ENCODE assay signal across 17 cellular contexts in genomic region chr19:10884273-10884672, GRCh38. TPM values are rescaled to one million over a fixed set of nuclear protein-coding genes. Genes with fewer than 3 reads are reported as not detected.
DNase-seq lines count a peak whose midpoint lies in the region; ATAC-seq, FAIRE-seq and TF ChIP-seq lines count a peak whose summit lies in the region.
"Had no signal": no experiment of that assay in that cellular context is flagged by ENCODE, and none has a peak within 500 bp of the region (broad histone marks: within the 10 kb centered on the region; RNA-seq: fewer than 3 reads in every experiment).

No MANE protein-coding gene starts in this region.

- H3K27ac ChIP-seq in PC-3 (ENCODE audit: low read length) = no peak overlapping the region
- H3K27ac ChIP-seq in H1 (ENCODE audit: low read depth, low read length) = no peak overlapping the region
- H3K27ac ChIP-seq: SJSA1, spleen, upper lobe of left lung had no signal

- no peaks in the 10 kb centered on the region for H3K23me2 ChIP-seq in H1 (ENCODE audit: low read depth, low read length)

- H3K36me3 ChIP-seq in BJ (ENCODE audit: control insufficient read depth, insufficient read depth, low read length) (no peaks in the 10 kb centered on the region; the same call in 1 of the 2 replicates), PC-3 (ENCODE audit: low read depth, low read length) (no peaks in the 10 kb centered on the region), H1 (ENCODE audit: control insufficient read depth in 2 of 4, insufficient read depth in 4 of 4, low read length in 3 of 4) (no peaks in the 10 kb centered on the region)
- H3K36me3 ChIP-seq: SJSA1, upper lobe of left lung had no signal

- no peak overlapping the region for H2BK12ac ChIP-seq in H1 (ENCODE audit: low read depth, low read length)

- H3K4ac ChIP-seq in H1 (replicated peaks; ENCODE audit: insufficient read length, low read depth, low read length) = no peak overlapping the region

- no peaks in the 10 kb centered on the region for H3K9me3 Mint-ChIP-seq in osteocyte (ENCODE audit: unreplicated experiment)
- H3K9me3 Mint-ChIP-seq in activated T-cell treated with anti-CD3 and anti-CD28 coated beads, Interleukin-2, amount 50 U/mL, for 4 hours = no peaks in the 10 kb centered on the region
- H3K9me3 Mint-ChIP-seq: naive thymus-derived CD4-positive, alpha-beta T cell had no signal

- no peaks in the 10 kb centered on the region for H3K27me3 Mint-ChIP-seq in osteocyte (ENCODE audit: unreplicated experiment)
- H3K27me3 Mint-ChIP-seq in activated T-cell treated with anti-CD3 and anti-CD28 coated beads, Interleukin-2, amount 50 U/mL, for 4 hours (ENCODE audit: low read depth) = no peaks in the 10 kb centered on the region
- H3K27me3 Mint-ChIP-seq: naive thymus-derived CD4-positive, alpha-beta T cell had no signal

- H3K79me1 ChIP-seq in H1 (ENCODE audit: low read depth, low read length) = peaks cover 36% of the 10 kb centered on the region

- no peak overlapping the region for H3K4me3 ChIP-seq in BJ (ENCODE audit: low read depth, low read length)
- H3K4me3 ChIP-seq in PC-3 (ENCODE audit: low read length) = no peak overlapping the region
- no peak overlapping the region for H3K4me3 ChIP-seq in H1 (ENCODE audit: extremely low read depth in 1 of 4, insufficient read depth in 2 of 4, low read depth in 3 of 4, low read length in 4 of 4)
- H3K4me3 ChIP-seq: SJSA1, spleen, upper lobe of left lung had no signal

- WGBS in H1 (ENCODE audit: extremely low coverage in 1 of 2, insufficient coverage in 1 of 2, insufficient read length in 1 of 2, insufficient replicate concordance in 2 of 2, low coverage in 1 of 2, low lambda C conversion rate in 2 of 2, missing lambda C conversion rate in 1 of 2), 2 experiments = 94% methylated on average over 2 of the region's 2 CpGs; no CpG with 5 or more reads in 1 of the 2 experiments

- H3K9me3 ChIP-seq in PC-3 (ENCODE audit: low read length) (no peaks in the 10 kb centered on the region), H1 (ENCODE audit: insufficient read depth in 2 of 2, low read depth in 1 of 2, low read length in 1 of 2) (no peaks in the 10 kb centered on the region)
- H3K9me3 ChIP-seq: SJSA1, spleen, upper lobe of left lung had no signal

- H3K18ac ChIP-seq in H1 (ENCODE audit: extremely low read depth, low read length) = peak overlapping the region; percentile 32; the same call in 1 of the 2 replicates

- H2AK5ac ChIP-seq in H1 (ENCODE audit: low read depth, low read length) = no peak overlapping the region

- no peak overlapping the region for H4K91ac ChIP-seq in H1 (replicated peaks; ENCODE audit: insufficient read length, low read length)

- DNase-seq in BJ (ENCODE audit: low read depth) (peak; percentile 37), PC-3 (peak; percentile 65), H1 (ENCODE audit: low read depth in 1 of 2, low spot score in 2 of 2) (no peak), osteocyte (ENCODE audit: extremely low spot score, unreplicated experiment) (no peak), NCI-H1694 treated with DMSO at 0.1 percent for 48 hours (lab: John Stamatoyannopoulos, UW) (no peak), NCI-H1048 (lab: John Stamatoyannopoulos, UW) (no peak), GM19240 (ENCODE audit: insufficient read length, low spot score) (no peak)
- no peak for DNase-seq in activated T-cell treated with anti-CD3 and anti-CD28 coated beads, Interleukin-2, amount 50 U/mL, for 4 hours
- DNase-seq: foreskin melanocyte; left cardiac atrium; naive thymus-derived CD4-positive, alpha-beta T cell; NCI-H1105 treated with DMSO at 0.1 percent for 48 hours; NCI-H526; spleen; upper lobe of left lung had no signal

- H3K14ac ChIP-seq in H1 (ENCODE audit: insufficient read length) = no peak overlapping the region

- H3K56ac ChIP-seq in H1 (replicated peaks; ENCODE audit: insufficient read length, low read depth, low read length) = no peak overlapping the region

- H2BK20ac ChIP-seq in H1 (ENCODE audit: low read length) = no peak overlapping the region

- CTCF ChIA-PET in BJ (lab: Yijun Ruan, JAX) = interaction anchor here (0.5 to 1.5 kb wide), 3 partner anchors 10 to 14 kb away, joined by 4 to 6 read pairs (median 4); partner anchors contain the start of gene CARM1
- CTCF ChIA-PET in PC-3 (lab: Charles Lee) = interaction anchor here (0.7 kb wide), 1 partner anchor 13 kb away, joined by 4 read pairs; no protein-coding TSS in a partner anchor
- CTCF ChIA-PET in H1 (lab: Charles Lee; ENCODE audit: partially characterized antibody) = interaction anchor here (1.2 to 11.7 kb wide), 3 partner anchors 10 to 336 kb away, joined by 3 to 103 read pairs (median 29); partner anchors contain the start of gene CARM1

- H3K4me1 ChIP-seq in PC-3 (ENCODE audit: insufficient read depth, low read length) = peaks cover 7% of the 10 kb centered on the region; the same call in 1 of the 2 replicates
- peaks cover 26 to 63% (median 53%) of the 10 kb centered on the region in 4 experiments for H3K4me1 ChIP-seq in H1 (replicated peaks in 1 of 4; ENCODE audit: control insufficient read depth in 3 of 4, insufficient read depth in 4 of 4, low read length in 3 of 4)

- peak overlapping the region; percentile 7; the same call in 1 of the 2 replicates for H4K8ac ChIP-seq in H1 (ENCODE audit: extremely low read depth, insufficient read depth, low read length)

- H2BK5ac ChIP-seq in H1 (ENCODE audit: low read depth, low read length) = no peak overlapping the region

- no peak overlapping the region for H3K23ac ChIP-seq in H1 (ENCODE audit: insufficient read length)

- H3K27me3 ChIP-seq in BJ (ENCODE audit: control insufficient read depth, insufficient read depth, low read length) = no peaks in the 10 kb centered on the region
- H3K27me3 ChIP-seq in PC-3 (ENCODE audit: low read length) = no peaks in the 10 kb centered on the region
- H3K27me3 ChIP-seq in H1 (replicated peaks in 1 of 4; ENCODE audit: control insufficient read depth in 3 of 4, extremely low read depth in 1 of 4, insufficient read depth in 3 of 4, low read length in 3 of 4) = no peaks in the 10 kb centered on the region
- H3K27me3 ChIP-seq: SJSA1, spleen, upper lobe of left lung had no signal

- no peak overlapping the region for H2AFZ ChIP-seq in PC-3 (ENCODE audit: low read length)
- H2AFZ ChIP-seq in H1 (ENCODE audit: low read length) = no peak overlapping the region

- no peaks in the 10 kb centered on the region for H4K20me1 ChIP-seq in PC-3 (ENCODE audit: low read length)
- peaks cover 0 to 9% of the 10 kb centered on the region in 2 experiments for H4K20me1 ChIP-seq in H1 (replicated peaks in 1 of 2; ENCODE audit: control insufficient read depth in 1 of 2, insufficient read depth in 2 of 2, low read length in 2 of 2)

- peaks cover 48% of the 10 kb centered on the region for H3K4me1 Mint-ChIP-seq in osteocyte (ENCODE audit: unreplicated experiment)
- peaks cover 4% of the 10 kb centered on the region for H3K4me1 Mint-ChIP-seq in activated T-cell treated with anti-CD3 and anti-CD28 coated beads, Interleukin-2, amount 50 U/mL, for 4 hours (ENCODE audit: low read depth)

- intact Hi-C loops in PC-3 (cut with micrococcal nuclease) = no loop called here

- H3K4me2 ChIP-seq in PC-3 (ENCODE audit: low read length) (no peak overlapping the region), H1 (ENCODE audit: insufficient read depth in 1 of 2, low read depth in 2 of 2, low read length in 2 of 2) (no peak overlapping the region)

- peak overlapping the region; percentile 62 for H3K27ac Mint-ChIP-seq in osteocyte (ENCODE audit: unreplicated experiment)

- no peak overlapping the region for H2BK15ac ChIP-seq in H1 (ENCODE audit: low read length)

- H3K9me2 ChIP-seq in PC-3 (replicated peaks; ENCODE audit: low read length) = no peaks in the 10 kb centered on the region

- no peak for FAIRE-seq in H1 (lab: Jason Lieb, UNC)
- FAIRE-seq: G401.6 had no signal

- H3K79me2 ChIP-seq in PC-3 (ENCODE audit: low read length) = peaks cover 91% of the 10 kb centered on the region
- H3K79me2 ChIP-seq in H1 (ENCODE audit: control insufficient read depth in 1 of 2, insufficient read depth in 2 of 2, low read length in 2 of 2) = peaks cover 4 to 86% of the 10 kb centered on the region in 2 experiments; a peak in 2 of 4 replicates

- peaks cover under 1% of the 10 kb centered on the region for H3K36me3 Mint-ChIP-seq in osteocyte (ENCODE audit: unreplicated experiment)
- H3K36me3 Mint-ChIP-seq in activated T-cell treated with anti-CD3 and anti-CD28 coated beads, Interleukin-2, amount 50 U/mL, for 4 hours (ENCODE audit: insufficient read depth) = no peaks in the 10 kb centered on the region

- ATAC-seq in PC-3 = peak; percentile 78
- no peak for ATAC-seq in activated T-cell treated with anti-CD3 and anti-CD28 coated beads, Interleukin-2, amount 50 U/mL, for 4 hours
- ATAC-seq: naive thymus-derived CD4-positive, alpha-beta T cell had no signal

- H3F3A ChIP-seq in PC-3 (ENCODE audit: low read length, unreplicated experiment) = no peaks in the 10 kb centered on the region

- no peak overlapping the region for H4K5ac ChIP-seq in H1 (ENCODE audit: insufficient read length, low read depth, low read length)

- TF ChIP-seq CTCF in BJ (IDR thresholded peaks at IDR 0.05; ENCODE audit: insufficient read depth, low read depth, low read length) (no peak), PC-3 (conservative IDR thresholded peaks at IDR 0.05; ENCODE audit: low read depth, low read length) (no peak), H1 (IDR thresholded peaks at IDR 0.05; ENCODE audit: control extremely low read depth in 1 of 3, insufficient read depth in 1 of 3, low read depth in 1 of 3, low read length in 3 of 3) (no peak), osteocyte (IDR thresholded peaks at IDR 0.05) (no peak)

- no peak overlapping the region for H2BK120ac ChIP-seq in H1 (replicated peaks; ENCODE audit: low read depth, low read length)

- no TSS peak for BruUV-seq in PC-3 (replicated peaks; lab: Mats Ljungman, UMichigan)

- TF ChIP-seq RAD21 in H1 (IDR thresholded peaks at IDR 0.05 in 1 of 2, conservative IDR thresholded peaks at IDR 0.05 in 1 of 2; ENCODE audit: low read depth in 2 of 2, low read length in 2 of 2) = no peak

- POLR2A ChIA-PET in BJ (lab: Charles Lee) (no interaction called here), PC-3 (lab: Charles Lee; ENCODE audit: unreplicated experiment) (interaction anchor here (0.6 kb wide), 1 partner anchor 320 kb away, joined by 3 read pairs; no protein-coding TSS in a partner anchor), H1 (lab: Charles Lee; ENCODE audit: partially characterized antibody) (interaction anchor here (1.1 to 2.4 kb wide), 2 partner anchors 12 to 53 kb away, joined by 3 to 9 read pairs; no protein-coding TSS in a partner anchor)

- no peak for TF ChIP-seq POLR2A in H1 (IDR thresholded peaks at IDR 0.05; ENCODE audit: control extremely low read depth in 1 of 2, low read depth in 2 of 2, low read length in 2 of 2)

- H3K4me3 Mint-ChIP-seq in osteocyte (ENCODE audit: unreplicated experiment) = no peak overlapping the region
- H3K4me3 Mint-ChIP-seq in activated T-cell treated with anti-CD3 and anti-CD28 coated beads, Interleukin-2, amount 50 U/mL, for 4 hours = no peak overlapping the region
- H3K4me3 Mint-ChIP-seq: naive thymus-derived CD4-positive, alpha-beta T cell had no signal

- no peak overlapping the region for H3K9ac ChIP-seq in PC-3 (ENCODE audit: low read length)
- H3K9ac ChIP-seq in H1 (replicated peaks in 1 of 4; ENCODE audit: extremely low read depth in 1 of 4, low read depth in 3 of 4, low read length in 3 of 4) = no peak overlapping the region

- TF ChIP-seq EP300 in H1 (IDR thresholded peaks at IDR 0.05; ENCODE audit: borderline replicate concordance in 1 of 2, low read depth in 2 of 2, low read length in 2 of 2) = no peak

RNA-seq across cellular contexts. Expression of gene CARM1, which starts 12.9 kb away (rescaled TPM):
- polyA plus RNA-seq in BJ (2011; rRNA removed) (17.9 and 33.7 TPM in 2 replicates), H1 (2011; rRNA removed) (164 and 270 TPM in 2 replicates)
- polyA minus RNA-seq in BJ (2011; rRNA and poly(A)+ RNA removed) = 26.6 and 27.8 TPM in 2 replicates
- total RNA-seq in PC-3 (2014; rRNA removed) (56.2 and 57.1 TPM in 2 replicates), osteocyte (66.7 and 70.8 TPM in 2 replicates)
- total RNA-seq in H1 (2021; fragmentation: NEBNext Ultra II Directional; extraction: Animal tissue kit (Norgen Biotek cat#: 25700)) = 134 and 136 TPM in 2 replicates
- 106 TPM for polyA plus RNA-seq in H1 (2011; cell fraction: cytosol; rRNA removed)
- 178 TPM for polyA plus RNA-seq in H1 (2011; cell fraction: nucleus; rRNA removed)
- 75.6 to 138 TPM (median 129 TPM) in 4 replicates for polyA plus RNA-seq in H1 (2012, experiment 1 of 2)
- 122 TPM for polyA plus RNA-seq in H1 (2012, experiment 2 of 2)
- 125 TPM for polyA plus RNA-seq in H1 (2013, experiment 1 of 2)
- 126 TPM for polyA plus RNA-seq in H1 (2013, experiment 2 of 2)
- polyA minus RNA-seq in H1 (2011; rRNA and poly(A)+ RNA removed) = 71.3 and 96.2 TPM in 2 replicates
- polyA minus RNA-seq in H1 (2011; cell fraction: cytosol; rRNA and poly(A)+ RNA removed) = 60.0 TPM
- 48.8 TPM for polyA minus RNA-seq in H1 (2011; cell fraction: nucleus; rRNA and poly(A)+ RNA removed)
- total RNA-seq in activated T-cell treated with anti-CD3 and anti-CD28 coated beads, Interleukin-2, amount 50 U/mL, for 4 hours = 10 to 100 TPM; 74.2 to 86.7 (median 75.5) TPM

RNA-seq across cellular contexts. Expression of gene C19orf38, which starts 36.1 kb away (rescaled TPM):
- polyA plus RNA-seq in BJ (2011; rRNA removed) = 0.20 and 0.26 TPM in 2 replicates
- 0.26 and 0.33 TPM in 2 replicates for polyA minus RNA-seq in BJ (2011; rRNA and poly(A)+ RNA removed)
- total RNA-seq in PC-3 (2014; rRNA removed) = 0.07 and 0.63 TPM in 2 replicates
- 0.27 TPM in 1 of 2 replicates, not detected in the other for total RNA-seq in H1 (2021; fragmentation: NEBNext Ultra II Directional; extraction: Animal tissue kit (Norgen Biotek cat#: 25700))
- 0.53 and 0.77 TPM in 2 replicates for polyA plus RNA-seq in H1 (2011; rRNA removed)
- polyA plus RNA-seq in H1 (2011; cell fraction: cytosol; rRNA removed) = 0.50 TPM
- polyA plus RNA-seq in H1 (2011; cell fraction: nucleus; rRNA removed) = 0.68 TPM
- 0.32 to 0.66 TPM (median 0.39 TPM) in 3 of 4 replicates, not detected in the other for polyA plus RNA-seq in H1 (2012, experiment 1 of 2)
- 0.39 TPM for polyA plus RNA-seq in H1 (2012, experiment 2 of 2)
- polyA plus RNA-seq in H1 (2013, experiment 1 of 2) = 0.20 TPM
- 0.31 TPM for polyA plus RNA-seq in H1 (2013, experiment 2 of 2)
- 0.20 and 0.28 TPM in 2 replicates for polyA minus RNA-seq in H1 (2011; rRNA and poly(A)+ RNA removed)
- not detected for polyA minus RNA-seq in H1 (2011; cell fraction: cytosol; rRNA and poly(A)+ RNA removed)
- 1.1 TPM for polyA minus RNA-seq in H1 (2011; cell fraction: nucleus; rRNA and poly(A)+ RNA removed)
- total RNA-seq in osteocyte = 0.27 TPM in 1 of 2 replicates, not detected in the other
- total RNA-seq in activated T-cell treated with anti-CD3 and anti-CD28 coated beads, Interleukin-2, amount 50 U/mL, for 4 hours = under 1 TPM in 2 of 3 donors, not detected in 1; 0.55 to 0.99 TPM
- total RNA-seq: SJSA1 had no signal

RNA-seq across cellular contexts. Expression of gene YIPF2, which starts 44.2 kb away (rescaled TPM):
- polyA plus RNA-seq in BJ (2011; rRNA removed) (79.3 and 138 TPM in 2 replicates), H1 (2011; rRNA removed) (112 and 151 TPM in 2 replicates)
- 73.8 and 112 TPM in 2 replicates for polyA minus RNA-seq in BJ (2011; rRNA and poly(A)+ RNA removed)
- total RNA-seq in PC-3 (2014; rRNA removed) (126 and 131 TPM in 2 replicates), osteocyte (68.4 and 79.5 TPM in 2 replicates)
- total RNA-seq in H1 (2021; fragmentation: NEBNext Ultra II Directional; extraction: Animal tissue kit (Norgen Biotek cat#: 25700)) = 47.5 and 48.3 TPM in 2 replicates
- polyA plus RNA-seq in H1 (2011; cell fraction: cytosol; rRNA removed) = 91.7 TPM
- polyA plus RNA-seq in H1 (2011; cell fraction: nucleus; rRNA removed) = 125 TPM
- polyA plus RNA-seq in H1 (2012, experiment 1 of 2) = 24.9 to 55.5 TPM (median 50.4 TPM) in 4 replicates
- 58.3 TPM for polyA plus RNA-seq in H1 (2012, experiment 2 of 2)
- polyA plus RNA-seq in H1 (2013, experiment 1 of 2) = 47.5 TPM
- polyA plus RNA-seq in H1 (2013, experiment 2 of 2) = 47.1 TPM
- 31.4 and 45.4 TPM in 2 replicates for polyA minus RNA-seq in H1 (2011; rRNA and poly(A)+ RNA removed)
- polyA minus RNA-seq in H1 (2011; cell fraction: cytosol; rRNA and poly(A)+ RNA removed) = 41.3 TPM
- polyA minus RNA-seq in H1 (2011; cell fraction: nucleus; rRNA and poly(A)+ RNA removed) = 49.0 TPM
- 10 to 100 TPM; 37.4 to 50.9 (median 47.5) TPM for total RNA-seq in activated T-cell treated with anti-CD3 and anti-CD28 coated beads, Interleukin-2, amount 50 U/mL, for 4 hours

RNA-seq across cellular contexts. Expression of gene TIMM29, which starts 44.3 kb away (rescaled TPM):
- polyA plus RNA-seq in BJ (2011; rRNA removed) (6.7 and 9.1 TPM in 2 replicates), H1 (2011; rRNA removed) (15.9 and 24.2 TPM in 2 replicates)
- polyA minus RNA-seq in BJ (2011; rRNA and poly(A)+ RNA removed) = 4.6 and 5.5 TPM in 2 replicates
- total RNA-seq in PC-3 (2014; rRNA removed) (60.7 and 90.1 TPM in 2 replicates), osteocyte (25.7 and 25.8 TPM in 2 replicates)
- total RNA-seq in H1 (2021; fragmentation: NEBNext Ultra II Directional; extraction: Animal tissue kit (Norgen Biotek cat#: 25700)) = 22.5 and 24.0 TPM in 2 replicates
- 19.9 TPM for polyA plus RNA-seq in H1 (2011; cell fraction: cytosol; rRNA removed)
- 14.8 TPM for polyA plus RNA-seq in H1 (2011; cell fraction: nucleus; rRNA removed)
- polyA plus RNA-seq in H1 (2012, experiment 1 of 2) = 19.3 to 25.7 TPM (median 21.5 TPM) in 4 replicates
- 30.8 TPM for polyA plus RNA-seq in H1 (2012, experiment 2 of 2)
- 24.8 TPM for polyA plus RNA-seq in H1 (2013, experiment 1 of 2)
- polyA plus RNA-seq in H1 (2013, experiment 2 of 2) = 22.2 TPM
- 5.7 and 8.0 TPM in 2 replicates for polyA minus RNA-seq in H1 (2011; rRNA and poly(A)+ RNA removed)
- polyA minus RNA-seq in H1 (2011; cell fraction: cytosol; rRNA and poly(A)+ RNA removed) = 12.0 TPM
- 16.6 TPM for polyA minus RNA-seq in H1 (2011; cell fraction: nucleus; rRNA and poly(A)+ RNA removed)
- 10 to 100 TPM; 23.2 to 29.5 (median 24.4) TPM for total RNA-seq in activated T-cell treated with anti-CD3 and anti-CD28 coated beads, Interleukin-2, amount 50 U/mL, for 4 hours

RNA-seq across cellular contexts. Expression of gene TMED1, which starts 48.3 kb away (rescaled TPM):
- 50.2 and 85.3 TPM in 2 replicates for polyA plus RNA-seq in BJ (2011; rRNA removed)
- polyA minus RNA-seq in BJ (2011; rRNA and poly(A)+ RNA removed) = 11.9 and 14.3 TPM in 2 replicates
- total RNA-seq in PC-3 (2014; rRNA removed) = 81.2 and 94.6 TPM in 2 replicates
- 26.2 and 26.9 TPM in 2 replicates for total RNA-seq in H1 (2021; fragmentation: NEBNext Ultra II Directional; extraction: Animal tissue kit (Norgen Biotek cat#: 25700))
- 31.9 and 41.7 TPM in 2 replicates for polyA plus RNA-seq in H1 (2011; rRNA removed)
- 44.8 TPM for polyA plus RNA-seq in H1 (2011; cell fraction: cytosol; rRNA removed)
- 29.2 TPM for polyA plus RNA-seq in H1 (2011; cell fraction: nucleus; rRNA removed)
- 19.0 to 35.1 TPM (median 31.2 TPM) in 4 replicates for polyA plus RNA-seq in H1 (2012, experiment 1 of 2)
- 31.9 TPM for polyA plus RNA-seq in H1 (2012, experiment 2 of 2)
- 25.1 TPM for polyA plus RNA-seq in H1 (2013, experiment 1 of 2)
- 31.6 TPM for polyA plus RNA-seq in H1 (2013, experiment 2 of 2)
- polyA minus RNA-seq in H1 (2011; rRNA and poly(A)+ RNA removed) = 13.8 and 22.8 TPM in 2 replicates
- 16.4 TPM for polyA minus RNA-seq in H1 (2011; cell fraction: cytosol; rRNA and poly(A)+ RNA removed)
- 8.5 TPM for polyA minus RNA-seq in H1 (2011; cell fraction: nucleus; rRNA and poly(A)+ RNA removed)
- total RNA-seq in osteocyte = 33.6 and 35.5 TPM in 2 replicates
- 10 to 100 TPM; 16.8 to 19.1 (median 17.6) TPM for total RNA-seq in activated T-cell treated with anti-CD3 and anti-CD28 coated beads, Interleukin-2, amount 50 U/mL, for 4 hours

Comparison
In these comparisons a context has a peak if more than half of its experiments do, and no peak if none do; other contexts are left out.
1. DNase-seq: peak in BJ (single experiment) and PC-3 (single experiment); none in H1 (0 of 2), osteocyte (single experiment), NCI-H1694 treated with DMSO at 0.1 percent for 48 hours (single experiment), NCI-H1048 (single experiment), GM19240 (single experiment) and activated T-cell treated with anti-CD3 and anti-CD28 coated beads, Interleukin-2, amount 50 U/mL, for 4 hours (single experiment).